In genomic region chr1:114339379-114339778, GRCh38 we compare ENCODE assay signal across 17 cellular contexts.
"Had no signal": no experiment of that assay in that cellular context is flagged by ENCODE, and none has a peak within 500 bp of the region (broad histone marks: within the 10 kb centered on the region; RNA-seq: fewer than 3 reads in every experiment).

No MANE protein-coding gene starts in this region.

- DNase-seq: activated T-cell treated with anti-CD3 and anti-CD28 coated beads for 4 hours; anterior cingulate cortex; dermis blood vessel endothelial cell; esophagus squamous epithelium; foreskin fibroblast; left colon; mucosa of descending colon; nephron progenitor cell; psoas muscle; sigmoid colon; stimulated activated CD4-positive, alpha-beta T cell treated with anti-CD3 and anti-CD28 coated beads, Interleukin-12 subunit alpha, Interleukin-12 subunit beta, amount 100 ng/mL, for 4 hours; stimulated activated CD4-positive, alpha-beta T cell treated with anti-CD3 and anti-CD28 coated beads, Interleukin-2, amount 100 ng/mL, for 48 hours; stomach had no signal

- H3K4me3 ChIP-seq: esophagus squamous epithelium, mucosa of descending colon, psoas muscle, sigmoid colon, stomach, thoracic aorta had no signal

- H3K36me3 Mint-ChIP-seq: activated naive CD8-positive, alpha-beta T cell had no signal

- H3K36me3 ChIP-seq: esophagus squamous epithelium, sigmoid colon, stomach, thoracic aorta had no signal

- ATAC-seq: left colon, mucosa of descending colon, psoas muscle had no signal

- H3K27me3 ChIP-seq: sigmoid colon, stomach had no signal

- H3K9me3 Mint-ChIP-seq: T-helper 2 cell treated with Interferon-gamma antibody and Interleukin-4, amounts not matched to agents 5 μg/mL and 100 μg/mL, for 36 hours had no signal

- H3K9me3 ChIP-seq: esophagus squamous epithelium, mucosa of descending colon, psoas muscle, sigmoid colon, stomach, thoracic aorta had no signal

- H3K27ac ChIP-seq: esophagus squamous epithelium, psoas muscle, sigmoid colon, stomach, thoracic aorta had no signal

- H3K27ac Mint-ChIP-seq: activated T-helper 2 cell treated with anti-CD3 and anti-CD28 coated beads, Interferon-gamma antibody, Interleukin-2, Interleukin-4, amounts not matched to agents 10 μg/mL and 5 μg/mL and 100 μg/mL, durations not matched to agents 14 hours and 24 hours and 36 hours; nephron progenitor cell; T-helper 2 cell treated with Interferon-gamma antibody and Interleukin-4, amounts not matched to agents 5 μg/mL and 100 μg/mL, for 36 hours had no signal

- H3K4me3 Mint-ChIP-seq: nephron progenitor cell; T-helper 2 cell treated with Interferon-gamma antibody and Interleukin-4, amounts not matched to agents 5 μg/mL and 100 μg/mL, for 36 hours had no signal

- H3K4me1 ChIP-seq: psoas muscle, sigmoid colon, stomach had no signal

- H3K27me3 Mint-ChIP-seq: activated naive CD8-positive, alpha-beta T cell had no signal
